Comparison of ENCODE assay signal across 10 cellular contexts in genomic region chr1:145234199-145234598, GRCh38. TPM values are rescaled to one million over a fixed set of nuclear protein-coding genes. Genes with fewer than 3 reads are reported as not detected.
A peak's percentile ranks its signal among the peaks of the same experiment; 100 is the strongest.
DNase-seq lines count a peak whose midpoint lies in the region; ATAC-seq and TF ChIP-seq lines count a peak whose summit lies in the region.
"Not testable (repeated sequence)": the region's sequence is repeated elsewhere in the genome, so short reads cannot be mapped to it uniquely, and the experiment has no call there.
"Had no signal": no experiment of that assay in that cellular context is flagged by ENCODE, and none has a peak within 500 bp of the region (broad histone marks: within the 10 kb centered on the region; RNA-seq: fewer than 3 reads in every experiment).

No MANE protein-coding gene starts in this region.

- not testable (repeated sequence) for H2BK5ac ChIP-seq in H9 (ENCODE audit: insufficient read length, low read length)

- H3K27ac Mint-ChIP-seq in H9, result not testable (repeated sequence)
- peak overlapping the region; percentile 21 for H3K27ac Mint-ChIP-seq in activated naive CD8-positive, alpha-beta T cell treated with anti-CD3 and anti-CD28 coated beads, Interleukin-2, amount 10 ng/mL, durations not matched to agents 7 days and 5 days
- peak overlapping the region; percentile 25 to 87 (median 74) for H3K27ac Mint-ChIP-seq in naive thymus-derived CD8-positive, alpha-beta T cell

- H2BK120ac ChIP-seq in H9 (ENCODE audit: low read depth, low read length, poor library complexity, severe bottlenecking), result not testable (repeated sequence)

- not testable (repeated sequence) for H3K27ac ChIP-seq in A673 (ENCODE audit: low read depth, low read length, poor library complexity, severe bottlenecking); H9 (ENCODE audit: insufficient read length, low read depth, low read length)

- not testable (repeated sequence) for H2AFZ ChIP-seq in H9 (ENCODE audit: low read length)

- H3K23me2 ChIP-seq in H9 (ENCODE audit: insufficient read length, low read depth, low read length, poor library complexity, severe bottlenecking), result not testable (repeated sequence)

- not testable (repeated sequence) for H3K14ac ChIP-seq in H9 (ENCODE audit: insufficient read depth, low read length)

- H3K4me1 ChIP-seq in A673 (ENCODE audit: insufficient read depth, low read length, poor library complexity, severe bottlenecking); H9 (ENCODE audit: insufficient read depth, low read length): not testable (repeated sequence)

- not testable (repeated sequence) for H3K4me3 Mint-ChIP-seq in H9
- peak overlapping the region; percentile 19 for H3K4me3 Mint-ChIP-seq in activated naive CD8-positive, alpha-beta T cell treated with anti-CD3 and anti-CD28 coated beads, Interleukin-2, amount 10 ng/mL, durations not matched to agents 7 days and 5 days
- peak overlapping the region in 7 of 10 donors; percentile 22 to 51 (median 33) for H3K4me3 Mint-ChIP-seq in naive thymus-derived CD8-positive, alpha-beta T cell

- not testable (repeated sequence) for H3T11ph ChIP-seq in H9 (ENCODE audit: low read length)

- DNase-seq in A673 (ENCODE audit: low spot score), result peak; percentile 0
- peak; percentile 0 for DNase-seq in D341Med (ENCODE audit: low spot score)
- peak; percentile 10 for DNase-seq in H9
- DNase-seq in activated CD8-positive, alpha-beta memory T cell treated with anti-CD3 and anti-CD28 coated beads for 24 hours, result peak; percentile 57
- not testable (repeated sequence) for DNase-seq in activated naive CD8-positive, alpha-beta T cell treated with anti-CD3 and anti-CD28 coated beads, Interleukin-2, amount 10 ng/mL, durations not matched to agents 7 days and 5 days; naive thymus-derived CD8-positive, alpha-beta T cell
- peak; percentile 27 for DNase-seq in islet precursor cell

- not testable (repeated sequence) for H4K8ac ChIP-seq in H9 (replicated peaks; ENCODE audit: insufficient read length, low read depth, low read length)

- not testable (repeated sequence) for H3K9ac ChIP-seq in H9 (ENCODE audit: extremely low read depth, insufficient read length, low read length)

- WGBS in H9 (ENCODE audit: extremely low coverage, insufficient read length, low lambda C conversion rate), result no CpG with 5 or more reads among the region's 3 CpGs

- POLR2A ChIA-PET in A673 (lab: Charles Lee; ENCODE audit: low non-redundant PET); activated naive CD8-positive, alpha-beta T cell treated with anti-CD3 and anti-CD28 coated beads, Interleukin-2, amount 10 ng/mL, durations not matched to agents 7 days and 5 days (lab: Charles Lee); naive thymus-derived CD8-positive, alpha-beta T cell (lab: Charles Lee): not testable (repeated sequence)

- H4K5ac ChIP-seq in H9 (ENCODE audit: insufficient read length, low read depth, low read length), result not testable (repeated sequence)

- not testable (repeated sequence) for H3K27me3 ChIP-seq in A673 (replicated peaks; ENCODE audit: insufficient read depth, low read depth, low read length, poor library complexity); H9 (ENCODE audit: insufficient read depth, low read length)

- H3K4me3 ChIP-seq in A673 (ENCODE audit: low read depth, low read length, poor library complexity, severe bottlenecking), result not testable (repeated sequence)

- H4K20me1 ChIP-seq in H9 (ENCODE audit: control insufficient read depth, insufficient read depth, insufficient read length), result not testable (repeated sequence)

- CTCF ChIA-PET in A673 (lab: Charles Lee), result not testable (repeated sequence)

- H3K36me3 ChIP-seq in A673 (ENCODE audit: insufficient read depth, low read length, poor library complexity, severe bottlenecking), result not testable (repeated sequence)

- not testable (repeated sequence) for H2AK5ac ChIP-seq in H9 (ENCODE audit: insufficient read length, low read length)

- BruUV-seq in A673 (replicated peaks; lab: Mats Ljungman, UMichigan), result not testable (repeated sequence)

- H3K79me1 ChIP-seq in H9 (ENCODE audit: insufficient read depth, low read depth, low read length, poor library complexity, severe bottlenecking), result not testable (repeated sequence)

- H3K4me2 ChIP-seq in H9 (ENCODE audit: insufficient read depth, insufficient read length, low read length), result not testable (repeated sequence)

- H3K56ac ChIP-seq in H9 (ENCODE audit: insufficient read length, low read depth, low read length), result not testable (repeated sequence)

- H3K79me2 ChIP-seq in H9 (ENCODE audit: insufficient read depth, low read length), result not testable (repeated sequence)

- not testable (repeated sequence) for H3K9me3 Mint-ChIP-seq in H9; activated naive CD8-positive, alpha-beta T cell treated with anti-CD3 and anti-CD28 coated beads, Interleukin-2, amount 10 ng/mL, durations not matched to agents 7 days and 5 days; naive thymus-derived CD8-positive, alpha-beta T cell

- not testable (repeated sequence) for H3K4ac ChIP-seq in H9 (ENCODE audit: low read depth, low read length)

- not testable (repeated sequence) for H2BK15ac ChIP-seq in H9 (ENCODE audit: low read depth, low read length)

- not testable (repeated sequence) for H4K91ac ChIP-seq in H9 (ENCODE audit: insufficient read length, low read depth, low read length)

- H3K4me1 Mint-ChIP-seq in H9, result not testable (repeated sequence)
- peaks cover 10% of the 10 kb centered on the region for H3K4me1 Mint-ChIP-seq in activated naive CD8-positive, alpha-beta T cell treated with anti-CD3 and anti-CD28 coated beads, Interleukin-2, amount 10 ng/mL, durations not matched to agents 7 days and 5 days
- peaks cover 3 to 18% (median 15%) of the 10 kb centered on the region in 4 donors for H3K4me1 Mint-ChIP-seq in naive thymus-derived CD8-positive, alpha-beta T cell

- H3K9me3 ChIP-seq in A673 (ENCODE audit: low read depth, low read length, poor library complexity, severe bottlenecking); H9 (ENCODE audit: control insufficient read depth, low read depth, low read length): not testable (repeated sequence)

- intact Hi-C loops in A673 (cut with micrococcal nuclease; ENCODE audit: unreplicated experiment), result not testable (repeated sequence)

- not testable (repeated sequence) for H3K23ac ChIP-seq in H9 (ENCODE audit: insufficient read length, low read depth, low read length)

- not testable (repeated sequence) for H2BK12ac ChIP-seq in H9 (ENCODE audit: insufficient read length, low read depth, low read length)

- not testable (repeated sequence) for H2BK20ac ChIP-seq in H9 (ENCODE audit: low read depth, low read length, poor library complexity, severe bottlenecking)

- ATAC-seq in activated naive CD8-positive, alpha-beta T cell treated with anti-CD3 and anti-CD28 coated beads, Interleukin-2, amount 10 ng/mL, durations not matched to agents 7 days and 5 days (ENCODE audit: low read depth); naive thymus-derived CD8-positive, alpha-beta T cell: not testable (repeated sequence)

- H3K18ac ChIP-seq in H9 (ENCODE audit: insufficient read length, low read depth, low read length), result not testable (repeated sequence)

- peaks cover 17% of the 10 kb centered on the region for H3K27me3 Mint-ChIP-seq in H9 (ENCODE audit: low read depth)
- H3K27me3 Mint-ChIP-seq in activated naive CD8-positive, alpha-beta T cell treated with anti-CD3 and anti-CD28 coated beads, Interleukin-2, amount 10 ng/mL, durations not matched to agents 7 days and 5 days; naive thymus-derived CD8-positive, alpha-beta T cell: not testable (repeated sequence)

- not testable (repeated sequence) for TF ChIP-seq CTCF in A673 (conservative IDR thresholded peaks at IDR 0.05; ENCODE audit: low read depth, low read length); H9 (conservative IDR thresholded peaks at IDR 0.05)

- H3K36me3 Mint-ChIP-seq in H9 (ENCODE audit: insufficient read depth in 1 of 3, low read depth in 3 of 3); activated naive CD8-positive, alpha-beta T cell treated with anti-CD3 and anti-CD28 coated beads, Interleukin-2, amount 10 ng/mL, durations not matched to agents 7 days and 5 days; naive thymus-derived CD8-positive, alpha-beta T cell: not testable (repeated sequence)

RNA-seq across cellular contexts. Expression of gene PPIAL4D, which starts 7.8 kb away (rescaled TPM):
- total RNA-seq in A673 (2021) (not detected in 2 replicates), H9 (2021) (not detected in 2 replicates)
- under 1 TPM in 1 of 2 experiments, not detected in 1; 0.74 TPM for total RNA-seq in activated naive CD8-positive, alpha-beta T cell treated with anti-CD3 and anti-CD28 coated beads, Interleukin-2, amount 10 ng/mL, durations not matched to agents 7 days and 5 days
- not detected for total RNA-seq in naive thymus-derived CD8-positive, alpha-beta T cell
- not detected for polyA plus RNA-seq in naive thymus-derived CD8-positive, alpha-beta T cell
- total RNA-seq: Caco-2; CD4-positive, alpha-beta memory T cell had no signal
- polyA plus RNA-seq: CD14-positive monocyte had no signal
